26 cellular contexts compared by ENCODE assay signal in the genomic region with DNA sequence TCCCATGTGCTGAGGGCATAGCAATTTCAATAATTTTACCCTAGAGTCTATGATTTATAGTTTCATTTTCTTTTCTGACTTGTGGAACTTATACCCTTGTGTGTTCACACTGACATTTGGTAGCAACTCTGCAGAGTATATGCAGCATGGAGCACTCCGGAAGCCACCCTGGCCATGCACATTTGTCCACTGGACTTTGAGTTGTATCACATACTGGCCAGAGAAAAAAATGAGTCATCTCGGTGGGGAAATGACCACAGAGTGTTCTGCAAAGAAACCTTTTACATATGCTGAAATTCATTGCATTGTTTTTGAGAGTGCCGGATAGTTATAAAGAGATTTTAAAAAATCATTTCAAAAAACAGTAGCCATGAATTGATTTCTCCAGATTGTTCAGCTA.
"Had no signal": no experiment of that assay in that cellular context is flagged by ENCODE, and none has a peak within 500 bp of the region (broad histone marks: within the 10 kb centered on the region; RNA-seq: fewer than 3 reads in every experiment).

No MANE protein-coding gene starts in this region.

- H3K4me3 ChIP-seq: lower lobe of right lung, right atrium auricular region, skin epidermis, stomach, testis, thyroid gland, transverse colon, upper lobe of left lung, vagina had no signal

- H2AFZ ChIP-seq: parathyroid adenoma had no signal

- DNase-seq: islet precursor cell; left ventricle myocardium superior; lower lobe of right lung; mammary epithelial cell; mesenchymal stem cell; naive thymus-derived CD8-positive, alpha-beta T cell; occipital lobe; stimulated activated CD4-positive, alpha-beta T cell treated with anti-CD3 and anti-CD28 coated beads, Interleukin-12 subunit alpha, Interleukin-12 subunit beta, amount 100 ng/mL, for 4 hours; stimulated activated CD4-positive, alpha-beta T cell treated with anti-CD3 and anti-CD28 coated beads, Interleukin-15, amount 100 ng/mL, for 24 hours; stimulated activated CD4-positive, alpha-beta T cell treated with anti-CD3 and anti-CD28 coated beads, Interleukin-2, amount 100 ng/mL, for 24 hours; stimulated activated CD4-positive, alpha-beta T cell treated with anti-CD3 and anti-CD28 coated beads, Interleukin-4, amount 100 ng/mL, for 1 hour; stimulated activated naive B cell treated with anti-CD40 and anti-IgM and Interleukin-4, amounts not matched to agents 10 μg/mL and 1 μg/mL and 100 μg/mL, for 72 hours; stimulated activated naive CD8-positive, alpha-beta T cell treated with anti-CD3 and anti-CD28 coated beads, Interleukin-15, Interleukin-2, amounts not matched to agents 100 U/mL and 50 U/mL, for 24 hours; stomach; testis; thyroid gland; transverse colon; upper lobe of left lung had no signal

- H3K9ac ChIP-seq: parathyroid adenoma had no signal

- H3K9me3 ChIP-seq: lower lobe of right lung, neutrophil, right atrium auricular region, stomach, testis, thyroid gland, transverse colon, upper lobe of left lung, vagina had no signal

- ATAC-seq: left ventricle myocardium superior; lower lobe of right lung; naive thymus-derived CD8-positive, alpha-beta T cell; sciatic nerve; stimulated activated naive B cell treated with anti-CD40 and anti-IgM and Interleukin-4, amounts not matched to agents 10 μg/mL and 1 μg/mL and 100 μg/mL, for 72 hours; stimulated activated naive CD8-positive, alpha-beta T cell treated with anti-CD3 and anti-CD28 coated beads, Interleukin-15, Interleukin-2, amounts not matched to agents 100 U/mL and 50 U/mL, for 24 hours had no signal

- H3K27me3 Mint-ChIP-seq: stimulated activated naive B cell treated with anti-CD40 and anti-IgM and Interleukin-4, amounts not matched to agents 10 μg/mL and 1 μg/mL and 100 μg/mL, for 72 hours had no signal

- H3K27ac ChIP-seq: lower lobe of right lung, neutrophil, parathyroid adenoma, right atrium auricular region, skin epidermis, stomach, testis, thyroid gland, transverse colon, upper lobe of left lung, vagina had no signal

- H3K27me3 ChIP-seq: neutrophil, right atrium auricular region, stomach, testis, thyroid gland, transverse colon, upper lobe of left lung, vagina had no signal

- H3K4me1 Mint-ChIP-seq: naive thymus-derived CD8-positive, alpha-beta T cell; stimulated activated naive B cell treated with anti-CD40 and anti-IgM and Interleukin-4, amounts not matched to agents 10 μg/mL and 1 μg/mL and 100 μg/mL, for 72 hours had no signal

- H3K36me3 Mint-ChIP-seq: naive thymus-derived CD8-positive, alpha-beta T cell; stimulated activated naive B cell treated with anti-CD40 and anti-IgM and Interleukin-4, amounts not matched to agents 10 μg/mL and 1 μg/mL and 100 μg/mL, for 72 hours had no signal

- H3K27ac Mint-ChIP-seq: naive thymus-derived CD8-positive, alpha-beta T cell; nephron; stimulated activated naive B cell treated with anti-CD40 and anti-IgM and Interleukin-4, amounts not matched to agents 10 μg/mL and 1 μg/mL and 100 μg/mL, for 72 hours had no signal

- H3K36me3 ChIP-seq: lower lobe of right lung, neutrophil, right atrium auricular region, stomach, thyroid gland, transverse colon, upper lobe of left lung, vagina had no signal

- H3K4me1 ChIP-seq: lower lobe of right lung, parathyroid adenoma, right atrium auricular region, stomach, testis, thyroid gland, transverse colon, upper lobe of left lung, vagina had no signal

- H3K4me3 Mint-ChIP-seq: naive thymus-derived CD8-positive, alpha-beta T cell; nephron; neural crest cell; stimulated activated naive B cell treated with anti-CD40 and anti-IgM and Interleukin-4, amounts not matched to agents 10 μg/mL and 1 μg/mL and 100 μg/mL, for 72 hours had no signal

- H3K79me2 ChIP-seq: parathyroid adenoma had no signal
